19 cellular contexts compared by ENCODE assay signal in genomic region chr20:52667358-52667757, GRCh38.
DNase-seq lines count a peak whose midpoint lies in the region; ATAC-seq and TF ChIP-seq lines count a peak whose summit lies in the region.
"Had no signal": no experiment of that assay in that cellular context is flagged by ENCODE, and none has a peak within 500 bp of the region (broad histone marks: within the 10 kb centered on the region; RNA-seq: fewer than 3 reads in every experiment).

No MANE protein-coding gene starts in this region.

- no peak overlapping the region for H2BK12ac ChIP-seq in neuronal stem cell (ENCODE audit: low read length)

- H3K36me3 ChIP-seq in HEK293 (ENCODE audit: control insufficient read depth in 2 of 2, insufficient read depth in 1 of 2, low read length in 2 of 2), result no peaks in the 10 kb centered on the region
- H3K36me3 ChIP-seq in neuronal stem cell (replicated peaks in 1 of 2; ENCODE audit: control insufficient read depth in 2 of 2, insufficient read depth in 2 of 2, low read length in 2 of 2), result no peaks in the 10 kb centered on the region
- no peaks in the 10 kb centered on the region for H3K36me3 ChIP-seq in lower lobe of right lung
- H3K36me3 ChIP-seq: BLaER1 treated with 17β-estradiol and CSF1 and Interleukin-3, amounts not matched to agents 10 nM and 100 nM had no signal

- POLR2A ChIA-PET in activated naive CD8-positive, alpha-beta T cell treated with anti-CD3 and anti-CD28 coated beads, Interleukin-2, amount 10 ng/mL, durations not matched to agents 7 days and 5 days (lab: Charles Lee), result no interaction called here
- POLR2A ChIA-PET in HEK293 (lab: Yijun Ruan, JAX), result no interaction called here

- no peak for ATAC-seq in activated naive CD8-positive, alpha-beta T cell treated with anti-CD3 and anti-CD28 coated beads, Interleukin-2, amount 10 ng/mL, durations not matched to agents 7 days and 5 days (ENCODE audit: low read depth)
- ATAC-seq in lower lobe of right lung, result no peak
- ATAC-seq: A549; CD8-positive, alpha-beta T cell had no signal

- no peak for DNase-seq in activated naive CD8-positive, alpha-beta T cell treated with anti-CD3 and anti-CD28 coated beads, Interleukin-2, amount 10 ng/mL, durations not matched to agents 7 days and 5 days
- no peak for DNase-seq in activated naive CD8-positive, alpha-beta T cell treated with anti-CD3 and anti-CD28 coated beads for 36 hours
- DNase-seq in activated T-helper 2 cell treated with anti-CD3 and anti-CD28 coated beads, Interferon-gamma antibody, Interleukin-2, Interleukin-4, amounts not matched to agents 10 μg/mL and 5 μg/mL and 100 μg/mL, durations not matched to agents 14 hours and 24 hours and 36 hours (ENCODE audit: low spot score), result no peak
- DNase-seq in neuronal stem cell (ENCODE audit: low spot score) (no peak), lower leg skin (ENCODE audit: low spot score in 2 of 2) (no peak), lower lobe of right lung (no peak)
- DNase-seq: AML-193; Caco-2; Calu3; CD4-positive, alpha-beta T cell; CD8-positive, alpha-beta T cell; DMS79 treated with DMSO at 0.1 percent for 48 hours; GF-D8 had no signal

- H4K91ac ChIP-seq in neuronal stem cell (ENCODE audit: low read depth, low read length, poor library complexity), result no peak overlapping the region

- H3K9ac ChIP-seq in neuronal stem cell (ENCODE audit: low read depth, low read length, poor library complexity), result peak overlapping the region; percentile 30
- H3K9ac ChIP-seq: BLaER1 treated with 17β-estradiol and CSF1 and Interleukin-3, amounts not matched to agents 10 nM and 100 nM had no signal

- H3K23ac ChIP-seq in neuronal stem cell (ENCODE audit: low read depth, low read length, poor library complexity), result no peak overlapping the region

- no peak overlapping the region for H2BK5ac ChIP-seq in neuronal stem cell (ENCODE audit: low read length)

- no peak overlapping the region for H2BK120ac ChIP-seq in neuronal stem cell (ENCODE audit: low read depth, low read length)

- CTCF ChIA-PET in HEK293 (lab: Yijun Ruan, JAX), result no interaction called here

- no peaks in the 10 kb centered on the region for H3K27me3 Mint-ChIP-seq in activated naive CD8-positive, alpha-beta T cell treated with anti-CD3 and anti-CD28 coated beads, Interleukin-2, amount 10 ng/mL, durations not matched to agents 7 days and 5 days
- peaks cover 8% of the 10 kb centered on the region for H3K27me3 Mint-ChIP-seq in activated naive CD8-positive, alpha-beta T cell treated with anti-CD3 and anti-CD28 coated beads for 36 hours
- H3K27me3 Mint-ChIP-seq in activated T-helper 2 cell treated with anti-CD3 and anti-CD28 coated beads, Interferon-gamma antibody, Interleukin-2, Interleukin-4, amounts not matched to agents 10 μg/mL and 5 μg/mL and 100 μg/mL, durations not matched to agents 14 hours and 24 hours and 36 hours (ENCODE audit: low read depth), result no peaks in the 10 kb centered on the region
- H3K27me3 Mint-ChIP-seq: B cell had no signal

- H3K4me3 ChIP-seq in HEK293 (ENCODE audit: low read depth, low read length) (no peak overlapping the region), neuronal stem cell (ENCODE audit: low read length in 2 of 2) (no peak overlapping the region), lower leg skin (ENCODE audit: low read depth, poor library complexity, severe bottlenecking) (no peak overlapping the region), lower lobe of right lung (no peak overlapping the region)
- H3K4me3 ChIP-seq: A549; BLaER1 treated with 17β-estradiol and CSF1 and Interleukin-3, amounts not matched to agents 10 nM and 100 nM had no signal

- no peak for TF ChIP-seq POLR2A in lower leg skin (IDR thresholded peaks at IDR 0.05)

- H3K4me1 Mint-ChIP-seq in activated naive CD8-positive, alpha-beta T cell treated with anti-CD3 and anti-CD28 coated beads, Interleukin-2, amount 10 ng/mL, durations not matched to agents 7 days and 5 days, result peaks cover 1% of the 10 kb centered on the region
- H3K4me1 Mint-ChIP-seq in activated naive CD8-positive, alpha-beta T cell treated with anti-CD3 and anti-CD28 coated beads for 36 hours, result no peaks in the 10 kb centered on the region
- H3K4me1 Mint-ChIP-seq in activated T-helper 2 cell treated with anti-CD3 and anti-CD28 coated beads, Interferon-gamma antibody, Interleukin-2, Interleukin-4, amounts not matched to agents 10 μg/mL and 5 μg/mL and 100 μg/mL, durations not matched to agents 14 hours and 24 hours and 36 hours (ENCODE audit: low read depth), result no peaks in the 10 kb centered on the region
- H3K4me1 Mint-ChIP-seq: B cell had no signal

- H3K4me1 ChIP-seq in HEK293 (ENCODE audit: control insufficient read depth, insufficient read depth, low read length) (no peaks in the 10 kb centered on the region), neuronal stem cell (ENCODE audit: control insufficient read depth in 2 of 2, insufficient read depth in 1 of 2, low read depth in 1 of 2, low read length in 2 of 2) (no peaks in the 10 kb centered on the region), lower lobe of right lung (no peaks in the 10 kb centered on the region)
- H3K4me1 ChIP-seq: A549; BLaER1 treated with 17β-estradiol and CSF1 and Interleukin-3, amounts not matched to agents 10 nM and 100 nM; Caco-2 had no signal

- H3K27me3 ChIP-seq in neuronal stem cell (ENCODE audit: control insufficient read depth in 3 of 3, insufficient read depth in 3 of 3, low read depth in 1 of 3, low read length in 3 of 3) (no peaks in the 10 kb centered on the region), lower lobe of right lung (ENCODE audit: low read depth) (no peaks in the 10 kb centered on the region)
- H3K27me3 ChIP-seq: BLaER1 treated with 17β-estradiol and CSF1 and Interleukin-3, amounts not matched to agents 10 nM and 100 nM had no signal

- no CpG with 5 or more reads among the region's 5 CpGs for WGBS in neuronal stem cell (ENCODE audit: extremely low coverage in 2 of 2, insufficient read length in 2 of 2, insufficient replicate concordance in 1 of 2), 2 donors
- 93 to 94% methylated on average over 5 of the region's 5 CpGs for WGBS in lower leg skin, 2 donors

- no peaks in the 10 kb centered on the region for H3K79me1 ChIP-seq in neuronal stem cell (ENCODE audit: low read depth, low read length)

- H3K14ac ChIP-seq in neuronal stem cell (ENCODE audit: low read length), result no peak overlapping the region

- no peak overlapping the region for H2BK15ac ChIP-seq in neuronal stem cell (ENCODE audit: low read length)

- H3K4ac ChIP-seq in neuronal stem cell (ENCODE audit: low read length), result no peak overlapping the region

- H3K4me3 Mint-ChIP-seq in activated naive CD8-positive, alpha-beta T cell treated with anti-CD3 and anti-CD28 coated beads, Interleukin-2, amount 10 ng/mL, durations not matched to agents 7 days and 5 days, result no peak overlapping the region
- no peak overlapping the region for H3K4me3 Mint-ChIP-seq in activated naive CD8-positive, alpha-beta T cell treated with anti-CD3 and anti-CD28 coated beads for 36 hours
- H3K4me3 Mint-ChIP-seq in activated T-helper 2 cell treated with anti-CD3 and anti-CD28 coated beads, Interferon-gamma antibody, Interleukin-2, Interleukin-4, amounts not matched to agents 10 μg/mL and 5 μg/mL and 100 μg/mL, durations not matched to agents 14 hours and 24 hours and 36 hours (ENCODE audit: low read depth), result no peak overlapping the region
- H3K4me3 Mint-ChIP-seq: B cell; CD4-positive, alpha-beta T cell; CD8-positive, alpha-beta T cell had no signal

- H3K9me3 ChIP-seq in HEK293 (ENCODE audit: control insufficient read depth, insufficient read depth, low read depth, low read length), result no peaks in the 10 kb centered on the region
- no peaks in the 10 kb centered on the region for H3K9me3 ChIP-seq in neuronal stem cell (replicated peaks in 1 of 2; ENCODE audit: control insufficient read depth in 2 of 2, insufficient read depth in 1 of 2, low read depth in 1 of 2, low read length in 2 of 2)
- H3K9me3 ChIP-seq in lower lobe of right lung, result no peaks in the 10 kb centered on the region
- H3K9me3 ChIP-seq: A549; BLaER1 treated with 17β-estradiol and CSF1 and Interleukin-3, amounts not matched to agents 10 nM and 100 nM; Caco-2 had no signal

- H3K27ac Mint-ChIP-seq in activated naive CD8-positive, alpha-beta T cell treated with anti-CD3 and anti-CD28 coated beads, Interleukin-2, amount 10 ng/mL, durations not matched to agents 7 days and 5 days, result peak overlapping the region; percentile 2
- H3K27ac Mint-ChIP-seq in activated naive CD8-positive, alpha-beta T cell treated with anti-CD3 and anti-CD28 coated beads for 36 hours, result no peak overlapping the region
- peak overlapping the region; percentile 30 for H3K27ac Mint-ChIP-seq in activated T-helper 2 cell treated with anti-CD3 and anti-CD28 coated beads, Interferon-gamma antibody, Interleukin-2, Interleukin-4, amounts not matched to agents 10 μg/mL and 5 μg/mL and 100 μg/mL, durations not matched to agents 14 hours and 24 hours and 36 hours
- H3K27ac Mint-ChIP-seq: B cell; CD4-positive, alpha-beta T cell; CD8-positive, alpha-beta T cell had no signal

- no peak overlapping the region for H4K8ac ChIP-seq in neuronal stem cell (ENCODE audit: low read depth, low read length)

- H3K18ac ChIP-seq in neuronal stem cell (ENCODE audit: low read length), result no peak overlapping the region

- intact Hi-C loops in activated T-helper 2 cell treated with anti-CD3 and anti-CD28 coated beads, Interferon-gamma antibody, Interleukin-2, Interleukin-4, amounts not matched to agents 10 μg/mL and 5 μg/mL and 100 μg/mL, durations not matched to agents 14 hours and 24 hours and 36 hours (cut with micrococcal nuclease), result no loop called here
- intact Hi-C loops in lower leg skin (cut with DNase I; ENCODE audit: low total_unique reads) (no loop called here), lower lobe of right lung (cut with DNase I) (no loop called here)

- no peak overlapping the region for H2AK5ac ChIP-seq in neuronal stem cell (ENCODE audit: low read depth, low read length)

- H3K9me3 Mint-ChIP-seq in activated naive CD8-positive, alpha-beta T cell treated with anti-CD3 and anti-CD28 coated beads, Interleukin-2, amount 10 ng/mL, durations not matched to agents 7 days and 5 days, result no peaks in the 10 kb centered on the region
- no peaks in the 10 kb centered on the region for H3K9me3 Mint-ChIP-seq in activated naive CD8-positive, alpha-beta T cell treated with anti-CD3 and anti-CD28 coated beads for 36 hours
- H3K9me3 Mint-ChIP-seq in activated T-helper 2 cell treated with anti-CD3 and anti-CD28 coated beads, Interferon-gamma antibody, Interleukin-2, Interleukin-4, amounts not matched to agents 10 μg/mL and 5 μg/mL and 100 μg/mL, durations not matched to agents 14 hours and 24 hours and 36 hours, result no peaks in the 10 kb centered on the region
- H3K9me3 Mint-ChIP-seq: CD4-positive, alpha-beta T cell; CD8-positive, alpha-beta T cell had no signal

- TF ChIP-seq CTCF in HEK293 (tag by site-specific recombination; IDR thresholded peaks at IDR 0.05), result no peak
- no peak for TF ChIP-seq CTCF in lower leg skin (IDR thresholded peaks at IDR 0.05)
- TF ChIP-seq CTCF in lower lobe of right lung (IDR thresholded peaks at IDR 0.05), result no peak

- H3K4me2 ChIP-seq in neuronal stem cell (ENCODE audit: insufficient read depth, low read length, poor library complexity, severe bottlenecking), result no peak overlapping the region
- H3K4me2 ChIP-seq: A549; BLaER1 treated with 17β-estradiol and CSF1 and Interleukin-3, amounts not matched to agents 10 nM and 100 nM had no signal

- no peak overlapping the region for H3K27ac ChIP-seq in HEK293 (ENCODE audit: extremely low read depth, low read depth, low read length)
- no peak overlapping the region for H3K27ac ChIP-seq in neuronal stem cell (replicated peaks; ENCODE audit: low read length)
- no peak overlapping the region for H3K27ac ChIP-seq in lower lobe of right lung
- H3K27ac ChIP-seq: 22Rv1; A549; BLaER1 treated with 17β-estradiol and CSF1 and Interleukin-3, amounts not matched to agents 10 nM and 100 nM; C4-2B had no signal

- no peaks in the 10 kb centered on the region for H3K36me3 Mint-ChIP-seq in activated naive CD8-positive, alpha-beta T cell treated with anti-CD3 and anti-CD28 coated beads, Interleukin-2, amount 10 ng/mL, durations not matched to agents 7 days and 5 days
- no peaks in the 10 kb centered on the region for H3K36me3 Mint-ChIP-seq in activated naive CD8-positive, alpha-beta T cell treated with anti-CD3 and anti-CD28 coated beads for 36 hours
- no peaks in the 10 kb centered on the region for H3K36me3 Mint-ChIP-seq in activated T-helper 2 cell treated with anti-CD3 and anti-CD28 coated beads, Interferon-gamma antibody, Interleukin-2, Interleukin-4, amounts not matched to agents 10 μg/mL and 5 μg/mL and 100 μg/mL, durations not matched to agents 14 hours and 24 hours and 36 hours (ENCODE audit: low read depth)
- H3K36me3 Mint-ChIP-seq: CD8-positive, alpha-beta T cell had no signal

- H2AFZ ChIP-seq in neuronal stem cell (ENCODE audit: low read length), result no peak overlapping the region
